8 cellular contexts compared by ENCODE assay signal in the genomic region with DNA sequence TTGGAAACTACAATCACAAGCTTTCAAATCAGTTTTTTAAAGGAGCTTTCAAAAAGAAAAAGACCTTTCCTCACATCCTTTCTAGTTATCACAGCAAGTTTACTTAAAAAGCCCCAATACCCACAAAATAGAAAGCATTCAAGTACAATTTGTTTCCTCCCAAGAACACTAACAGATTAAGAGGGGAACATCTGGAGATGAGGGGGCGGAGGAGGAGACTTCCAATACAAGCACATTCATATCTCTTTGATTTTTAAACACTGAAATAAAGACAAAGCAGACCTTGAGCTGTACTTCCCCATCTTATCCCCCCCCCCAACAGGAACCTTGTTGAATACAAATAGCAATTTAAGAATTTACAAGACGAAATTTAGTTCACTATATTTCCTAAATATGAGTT. TPM values are rescaled to one million over a fixed set of nuclear protein-coding genes. Genes with fewer than 3 reads are reported as not detected.
A peak's percentile ranks its signal among the peaks of the same experiment; 100 is the strongest.
DNase-seq lines count a peak whose midpoint lies in the region; ATAC-seq and TF ChIP-seq lines count a peak whose summit lies in the region.

No MANE protein-coding gene starts in this region.

- peaks cover 69% of the 10 kb centered on the region for H3K79me2 ChIP-seq in Karpas-422 (ENCODE audit: low read length)

- DNase-seq in CD14-positive monocyte (ENCODE audit: low spot score): no peak
- no peak for DNase-seq in Karpas-422
- DNase-seq in dermis blood vessel endothelial cell: peak; percentile 26
- no peak for DNase-seq in neural crest cell (ENCODE audit: low read depth, low spot score)
- no peak for DNase-seq in stimulated activated CD4-positive, alpha-beta T cell treated with anti-CD3 and anti-CD28 coated beads, Interleukin-15, amount 100 ng/mL, for 24 hours
- no peak for DNase-seq in NCI-H1048 (lab: John Stamatoyannopoulos, UW)
- DNase-seq in NCI-H510A (lab: John Stamatoyannopoulos, UW): no peak

- H3K4me3 ChIP-seq in Karpas-422 (ENCODE audit: low read length): peak overlapping the region; percentile 74

- H3K4me2 ChIP-seq in Karpas-422 (ENCODE audit: low read depth, low read length, poor library complexity, severe bottlenecking): peak overlapping the region; percentile 96

- TF ChIP-seq CTCF in CD14-positive monocyte (IDR thresholded peaks at IDR 0.05) (no peak), neural crest cell (conservative IDR thresholded peaks at IDR 0.05) (no peak)

- H3K9ac ChIP-seq in Karpas-422 (ENCODE audit: low read length): peak overlapping the region; percentile 96

- peaks cover 49% of the 10 kb centered on the region for H4K20me1 ChIP-seq in Karpas-422 (ENCODE audit: insufficient read depth, low read depth, low read length)

- H3K27ac ChIP-seq in Karpas-422 (ENCODE audit: low read length): peak overlapping the region; percentile 93

- H3K36me3 Mint-ChIP-seq in CD14-positive monocyte (peaks cover 3 to 21% of the 10 kb centered on the region in 2 donors), neural crest cell (ENCODE audit: low read depth) (peaks cover 14% of the 10 kb centered on the region)

- H3K9me2 ChIP-seq in Karpas-422 (replicated peaks; ENCODE audit: insufficient read depth, low read length): no peaks in the 10 kb centered on the region

- peaks cover 20% of the 10 kb centered on the region for H3K36me3 ChIP-seq in Karpas-422 (ENCODE audit: insufficient read depth, low read length)

- H3K9me3 Mint-ChIP-seq in CD14-positive monocyte (no peaks in the 10 kb centered on the region), neural crest cell (no peaks in the 10 kb centered on the region)

- peaks cover 25% of the 10 kb centered on the region for H3K4me1 ChIP-seq in Karpas-422 (ENCODE audit: low read length)

- intact Hi-C loops in CD14-positive monocyte (cut with micrococcal nuclease): loop anchor here in 1 of 2 donors (5.0 kb wide), 1 partner anchor 36 kb away; no protein-coding TSS in a partner anchor

- H2AFZ ChIP-seq in Karpas-422 (ENCODE audit: low read length): no peak overlapping the region

- ATAC-seq in HG03520 (IDR thresholded peaks at IDR 0.05; ENCODE audit: unreplicated experiment): no peak

- H3K27ac Mint-ChIP-seq in CD14-positive monocyte (peak overlapping the region in 6 of 7 donors; percentile 97 to 99 (median 98)), neural crest cell (ENCODE audit: unreplicated experiment) (peak overlapping the region; percentile 100)

- no peaks in the 10 kb centered on the region for H3K9me3 ChIP-seq in Karpas-422 (ENCODE audit: low read length)

- H3K4me1 Mint-ChIP-seq in CD14-positive monocyte (peaks cover 40% of the 10 kb centered on the region), neural crest cell (peaks cover 41% of the 10 kb centered on the region)

- H3K4me3 Mint-ChIP-seq in CD14-positive monocyte (peak overlapping the region; percentile 96 to 97), neural crest cell (peak overlapping the region; percentile 100)

- peaks cover 0 to 6% (median 3%) of the 10 kb centered on the region in 3 donors for H3K27me3 Mint-ChIP-seq in CD14-positive monocyte (ENCODE audit: low read depth in 3 of 3)
- H3K27me3 Mint-ChIP-seq in neural crest cell (ENCODE audit: low read depth): peaks cover 4% of the 10 kb centered on the region

- H3K27me3 ChIP-seq in Karpas-422 (ENCODE audit: low read length): no peaks in the 10 kb centered on the region

RNA-seq across cellular contexts. Expression of gene YWHAE, which starts 2.0 kb away (rescaled TPM):
- polyA plus RNA-seq in CD14-positive monocyte: 100 to 1,000 TPM; 168 to 185 TPM
- total RNA-seq in Karpas-422 (2014; rRNA removed; shearing (Covaris generic); ENCODE audit: low replicate concordance): 189 and 298 TPM in 2 replicates
- total RNA-seq in dermis blood vessel endothelial cell (558 and 1,026 TPM in 2 replicates), neural crest cell (1,231 and 1,295 TPM in 2 replicates)

RNA-seq across cellular contexts. Expression of gene CRK, which starts 58.0 kb away (rescaled TPM):
- polyA plus RNA-seq in CD14-positive monocyte: 10 to 100 TPM; 22.3 to 28.0 TPM
- total RNA-seq in Karpas-422 (2014; rRNA removed; shearing (Covaris generic); ENCODE audit: low replicate concordance): 14.1 and 19.5 TPM in 2 replicates
- 162 and 166 TPM in 2 replicates for total RNA-seq in dermis blood vessel endothelial cell
- 57.5 and 58.5 TPM in 2 replicates for total RNA-seq in neural crest cell
